In genomic region chr22:36373258-36373579, GRCh38 we compare ENCODE assay signal across 8 cellular contexts. TPM values are rescaled to one million over a fixed set of nuclear protein-coding genes. Genes with fewer than 3 reads are reported as not detected.
DNase-seq lines count a peak whose midpoint lies in the region; ATAC-seq, FAIRE-seq and TF ChIP-seq lines count a peak whose summit lies in the region.

No MANE protein-coding gene starts in this region.

- H3K4me3 ChIP-seq in HL-60 (replicated peaks; ENCODE audit: insufficient read depth, low read length) (peak overlapping the region; percentile 17; the same call in 1 of the 2 replicates), cardiac muscle cell (no peak overlapping the region), skin epidermis (no peak overlapping the region), HAP-1 (no peak overlapping the region)

- TF ChIP-seq CTCF in HL-60 (IDR thresholded peaks at IDR 0.05; ENCODE audit: insufficient read depth, low read length): no peak
- TF ChIP-seq CTCF in cardiac muscle cell (IDR thresholded peaks at IDR 0.05; ENCODE audit: low read depth, low read length): no peak

- H3K9me3 Mint-ChIP-seq in T-cell: no peaks in the 10 kb centered on the region

- H3K27me3 Mint-ChIP-seq in T-cell: no peaks in the 10 kb centered on the region

- H3K27ac ChIP-seq in HL-60 (replicated peaks): peak overlapping the region; percentile 89
- H3K27ac ChIP-seq in cardiac muscle cell: peak overlapping the region; percentile 76
- peak overlapping the region in 20 of 21 experiments; percentile 48 to 98 (median 76) for H3K27ac ChIP-seq in skin epidermis

- H3K4me3 Mint-ChIP-seq in T-cell: peak overlapping the region; percentile 49 to 98 (median 59)

- DNase-seq in HL-60 (ENCODE audit: low read depth in 1 of 2, low spot score in 1 of 2) (peak in 1 of 2 experiments; percentile 95), T-cell (no peak), cardiac muscle cell (ENCODE audit: low read depth in 1 of 2, low spot score in 1 of 2) (no peak), HAP-1 (ENCODE audit: low spot score in 2 of 2) (no peak), GM19239 (ENCODE audit: insufficient read length, low spot score) (no peak), NCI-H1930 (lab: John Stamatoyannopoulos, UW) (no peak)

- H3K36me3 Mint-ChIP-seq in T-cell: peaks cover 26% of the 10 kb centered on the region

- peaks cover 47% of the 10 kb centered on the region for H3K4me1 ChIP-seq in cardiac muscle cell (ENCODE audit: low read depth)
- peaks cover 27% of the 10 kb centered on the region for H3K4me1 ChIP-seq in HAP-1

- H3K27ac Mint-ChIP-seq in T-cell: peak overlapping the region; percentile 95 to 99

- no peaks in the 10 kb centered on the region for H3K36me3 ChIP-seq in cardiac muscle cell
- peaks cover 10% of the 10 kb centered on the region for H3K36me3 ChIP-seq in HAP-1 (replicated peaks)

- H3K27me3 ChIP-seq in HL-60 (ENCODE audit: insufficient read depth, poor library complexity, severe bottlenecking) (no peaks in the 10 kb centered on the region), cardiac muscle cell (no peaks in the 10 kb centered on the region), HAP-1 (ENCODE audit: low read depth) (no peaks in the 10 kb centered on the region)

- no peak for ATAC-seq in T-cell (replicated peaks in 1 of 4)
- ATAC-seq in HG03108 (IDR thresholded peaks at IDR 0.05; ENCODE audit: unreplicated experiment): no peak

- H3K9me3 ChIP-seq in cardiac muscle cell (ENCODE audit: low read depth) (no peaks in the 10 kb centered on the region), HAP-1 (no peaks in the 10 kb centered on the region)

- CTCF ChIA-PET in T-cell (lab: Charles Lee): interaction anchor here in 1 of 2 donors (1.2 kb wide), 1 partner anchor 12 kb away, joined by 5 read pairs; no protein-coding TSS in a partner anchor

- in situ Hi-C loops in HAP-1 (cut with MboI; ENCODE audit: low sequenced_read_pairs): no loop called here

- H3K4me1 Mint-ChIP-seq in T-cell: peaks cover 94 to 96% (median 95%) of the 10 kb centered on the region in 3 donors

- POLR2A ChIA-PET in T-cell (lab: Charles Lee): interaction anchor here in 1 of 2 donors (1.0 to 1.1 kb wide), 2 partner anchors 8 to 12 kb away, joined by 5 to 7 read pairs; no protein-coding TSS in a partner anchor

- FAIRE-seq in GM19239 (lab: Jason Lieb, UNC): no peak

RNA-seq across cellular contexts. Expression of gene MYH9, which starts 14.5 kb away (rescaled TPM):
- total RNA-seq in T-cell: 1,000 to 10,000 TPM in 2 of 5 donors, 100 to 1,000 TPM in 3; 816 to 1,109 (median 896) TPM
- total RNA-seq in cardiac muscle cell: 131 and 174 TPM in 2 replicates
- 88.7 and 98.0 TPM in 2 replicates for polyA plus RNA-seq in cardiac muscle cell
